In genomic region chr3:14145670-14146380, GRCh38 we compare ENCODE assay signal across 9 cellular contexts. TPM values are rescaled to one million over a fixed set of nuclear protein-coding genes. Genes with fewer than 3 reads are reported as not detected.
DNase-seq lines count a peak whose midpoint lies in the region; ATAC-seq, FAIRE-seq and TF ChIP-seq lines count a peak whose summit lies in the region.
"Had no signal": no experiment of that assay in that cellular context is flagged by ENCODE, and none has a peak within 500 bp of the region (broad histone marks: within the 10 kb centered on the region; RNA-seq: fewer than 3 reads in every experiment).

No MANE protein-coding gene starts in this region.

- no peaks in the 10 kb centered on the region for H3K27me3 ChIP-seq in HL-60 (ENCODE audit: insufficient read depth, poor library complexity, severe bottlenecking)

- no peak for TF ChIP-seq CTCF in 22Rv1 (IDR thresholded peaks at IDR 0.05)
- no peak for TF ChIP-seq CTCF in HL-60 (IDR thresholded peaks at IDR 0.05; ENCODE audit: insufficient read depth, low read length)

- peaks cover 0 to 48% (median 17%) of the 10 kb centered on the region in 3 donors for H3K36me3 Mint-ChIP-seq in naive thymus-derived CD8-positive, alpha-beta T cell

- no peaks in the 10 kb centered on the region for H3K27me3 Mint-ChIP-seq in naive thymus-derived CD8-positive, alpha-beta T cell

- H3K9me3 Mint-ChIP-seq in naive thymus-derived CD8-positive, alpha-beta T cell = no peaks in the 10 kb centered on the region

- ATAC-seq in naive thymus-derived CD8-positive, alpha-beta T cell = no peak
- ATAC-seq in GM19395 (IDR thresholded peaks at IDR 0.05; ENCODE audit: unreplicated experiment) = no peak

- no peak for FAIRE-seq in HTR-8/SVneo (lab: Jason Lieb, UNC)
- FAIRE-seq: frontal cortex had no signal

- DNase-seq in HL-60 (ENCODE audit: low read depth in 1 of 2, low spot score in 1 of 2) (no peak), caudate nucleus (lab: John Stamatoyannopoulos, UW) (no peak), SIG-M5 (lab: John Stamatoyannopoulos, UW) (no peak), AG08396 (ENCODE audit: low spot score) (no peak), HTR-8/SVneo (ENCODE audit: insufficient read length, low spot score) (no peak)
- peak in 1 of 10 donors; percentile 17 for DNase-seq in naive thymus-derived CD8-positive, alpha-beta T cell

- POLR2A ChIA-PET in naive thymus-derived CD8-positive, alpha-beta T cell (lab: Charles Lee) = interaction anchor here (1.1 to 6.0 kb wide), 5 partner anchors 18 to 249 kb away, joined by 3 to 63 read pairs (median 10); partner anchors contain the start of genes CHCHD4, LSM3, TMEM43 and XPC

- peak overlapping the region; percentile 51; the same call in 1 of the 2 replicates for H3K27ac ChIP-seq in 22Rv1
- peak overlapping the region; percentile 94 for H3K27ac ChIP-seq in HL-60 (replicated peaks)
- H3K27ac ChIP-seq in caudate nucleus (ENCODE audit: low read depth, low read length) = peak overlapping the region; percentile 93

- peak overlapping the region; percentile 98 to 100 (median 99) for H3K27ac Mint-ChIP-seq in naive thymus-derived CD8-positive, alpha-beta T cell

- H3K4me3 Mint-ChIP-seq in naive thymus-derived CD8-positive, alpha-beta T cell = peak overlapping the region in 2 of 10 donors; percentile 16 to 30

- H3K4me3 ChIP-seq in HL-60 (replicated peaks; ENCODE audit: insufficient read depth, low read length) = no peak overlapping the region

- peaks cover 22 to 56% (median 52%) of the 10 kb centered on the region in 4 donors for H3K4me1 Mint-ChIP-seq in naive thymus-derived CD8-positive, alpha-beta T cell

RNA-seq across cellular contexts. Expression of gene TMEM43, which starts 21.0 kb away (rescaled TPM):
- total RNA-seq in naive thymus-derived CD8-positive, alpha-beta T cell = 10 to 100 TPM; 50.8 to 52.4 TPM
- 10 to 100 TPM; 45.6 to 65.0 (median 56.0) TPM for polyA plus RNA-seq in naive thymus-derived CD8-positive, alpha-beta T cell

RNA-seq across cellular contexts. Expression of gene CHCHD4, which starts 21.2 kb away (rescaled TPM):
- 1 to 10 TPM; 9.1 to 9.6 TPM for total RNA-seq in naive thymus-derived CD8-positive, alpha-beta T cell
- 10 to 100 TPM in 2 of 3 donors, 1 to 10 TPM in 1; 6.8 to 15.8 (median 11.5) TPM for polyA plus RNA-seq in naive thymus-derived CD8-positive, alpha-beta T cell

RNA-seq across cellular contexts. Expression of gene XPC, which starts 32.6 kb away (rescaled TPM):
- total RNA-seq in naive thymus-derived CD8-positive, alpha-beta T cell = 10 to 100 TPM; 90.9 to 95.2 TPM
- polyA plus RNA-seq in naive thymus-derived CD8-positive, alpha-beta T cell = 10 to 100 TPM; 28.5 to 49.6 (median 49.4) TPM

RNA-seq across cellular contexts. Expression of gene LSM3, which starts 32.8 kb away (rescaled TPM):
- 10 to 100 TPM; 10.4 to 11.6 TPM for total RNA-seq in naive thymus-derived CD8-positive, alpha-beta T cell
- 10 to 100 TPM; 20.8 to 26.5 (median 24.8) TPM for polyA plus RNA-seq in naive thymus-derived CD8-positive, alpha-beta T cell
